Comparison of ENCODE assay signal across 18 cellular contexts in the genomic region with DNA sequence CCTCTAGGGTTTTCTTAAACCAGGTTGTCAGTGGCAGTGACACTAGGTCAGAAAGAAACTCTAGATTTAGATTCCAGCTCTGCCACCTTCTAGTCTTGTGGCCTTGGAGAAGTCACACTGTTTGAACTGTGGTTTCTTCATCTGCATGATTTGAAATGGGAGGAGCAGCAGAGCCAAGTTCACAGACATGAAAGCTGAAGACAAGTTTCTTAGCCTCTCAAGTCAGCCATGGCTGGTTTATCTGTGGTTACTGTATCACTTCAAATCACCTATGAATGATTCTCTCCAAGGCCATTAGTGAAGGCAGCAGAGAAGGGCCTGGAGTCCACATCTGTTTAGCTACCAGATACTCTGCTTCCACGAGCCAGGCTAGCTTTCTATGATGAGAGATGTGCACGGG. TPM values are rescaled to one million over a fixed set of nuclear protein-coding genes. Genes with fewer than 3 reads are reported as not detected.
A peak's percentile ranks its signal among the peaks of the same experiment; 100 is the strongest.
DNase-seq lines count a peak whose midpoint lies in the region; TF ChIP-seq lines count a peak whose summit lies in the region.
"Had no signal": no experiment of that assay in that cellular context is flagged by ENCODE, and none has a peak within 500 bp of the region (broad histone marks: within the 10 kb centered on the region; RNA-seq: fewer than 3 reads in every experiment).

No MANE protein-coding gene starts in this region.

- no peaks in the 10 kb centered on the region for H3K27me3 ChIP-seq in GM23248 (replicated peaks; ENCODE audit: insufficient read depth)
- H3K27me3 ChIP-seq in neutrophil = no peaks in the 10 kb centered on the region
- H3K27me3 ChIP-seq in ascending aorta = no peaks in the 10 kb centered on the region
- H3K27me3 ChIP-seq: BE2C, heart right ventricle had no signal

- peak; percentile 55 for DNase-seq in activated CD4-positive, alpha-beta T cell treated with anti-CD3 and anti-CD28 coated beads, Interleukin-2, amount 10 ng/mL, durations not matched to agents 7 days and 5 days
- DNase-seq in activated CD4-positive, alpha-beta T cell treated with anti-CD3 and anti-CD28 coated beads, Interleukin-2, amount 50 U/mL, for 4 hours = no peak
- DNase-seq in GM23248 (no peak), COLO668 (lab: John Stamatoyannopoulos, UW; ENCODE audit: unreplicated experiment) (no peak), NCI-H345 treated with DMSO at 0.1 percent for 48 hours (lab: John Stamatoyannopoulos, UW; ENCODE audit: unreplicated experiment) (no peak), ascending aorta (ENCODE audit: low spot score in 2 of 2) (no peak)
- peak; percentile 45 for DNase-seq in T-helper 2 cell treated with Interferon-gamma antibody and Interleukin-4, amounts not matched to agents 5 μg/mL and 100 μg/mL, for 36 hours (ENCODE audit: low spot score)
- DNase-seq: amygdala; BE2C; heart right ventricle; mucosa of descending colon; NCI-H187; NCI-H82; small intestine; stimulated activated CD4-positive, alpha-beta T cell treated with anti-CD3 and anti-CD28 coated beads, Interleukin-2, amount 100 ng/mL, for 48 hours had no signal

- peaks cover 11% of the 10 kb centered on the region for H3F3A ChIP-seq in GM23248 (ENCODE audit: insufficient read depth)

- H2AFZ ChIP-seq in GM23248 = 0 out of 2 replicates have a peak overlapping the region, but pooled peaks have one; percentile 10

- H3K79me2 ChIP-seq in GM23248 (ENCODE audit: insufficient read depth) = no peaks in the 10 kb centered on the region

- H3K27ac ChIP-seq in GM23248 = no peak overlapping the region
- peak overlapping the region; percentile 56 for H3K27ac ChIP-seq in neutrophil
- no peak overlapping the region for H3K27ac ChIP-seq in ascending aorta

- no peaks in the 10 kb centered on the region for H4K20me1 ChIP-seq in GM23248 (ENCODE audit: insufficient read depth)

- H3K36me3 ChIP-seq in GM23248 (ENCODE audit: low read depth) (no peaks in the 10 kb centered on the region), neutrophil (no peaks in the 10 kb centered on the region), ascending aorta (no peaks in the 10 kb centered on the region)
- H3K36me3 ChIP-seq: BE2C had no signal

- CTCF ChIA-PET in activated CD4-positive, alpha-beta T cell treated with anti-CD3 and anti-CD28 coated beads, Interleukin-2, amount 10 ng/mL, durations not matched to agents 7 days and 5 days (lab: Charles Lee) = interaction anchor here (0.7 to 5.9 kb wide), 15 partner anchors 10 to 618 kb away, joined by 3 to 103 read pairs (median 4); a partner anchor contains a TSS

- no peak overlapping the region for H3K4me3 Mint-ChIP-seq in activated CD4-positive, alpha-beta T cell treated with anti-CD3 and anti-CD28 coated beads, Interleukin-2, amount 10 ng/mL, durations not matched to agents 7 days and 5 days
- peak overlapping the region; percentile 32 for H3K4me3 Mint-ChIP-seq in T-helper 2 cell treated with Interferon-gamma antibody and Interleukin-4, amounts not matched to agents 5 μg/mL and 100 μg/mL, for 36 hours

- peaks cover 26% of the 10 kb centered on the region for H3K27me3 Mint-ChIP-seq in activated CD4-positive, alpha-beta T cell treated with anti-CD3 and anti-CD28 coated beads, Interleukin-2, amount 10 ng/mL, durations not matched to agents 7 days and 5 days
- H3K27me3 Mint-ChIP-seq in T-helper 2 cell treated with Interferon-gamma antibody and Interleukin-4, amounts not matched to agents 5 μg/mL and 100 μg/mL, for 36 hours (ENCODE audit: low read depth) = peaks cover 12% of the 10 kb centered on the region

- peaks cover 11% of the 10 kb centered on the region for H3K4me1 ChIP-seq in GM23248 (ENCODE audit: insufficient read depth)
- peaks cover 27 to 40% of the 10 kb centered on the region in 2 experiments for H3K4me1 ChIP-seq in neutrophil (ENCODE audit: control insufficient read depth in 1 of 2, insufficient read depth in 1 of 2, low read depth in 1 of 2, low read length in 1 of 2)
- peaks cover 0 to under 1% of the 10 kb centered on the region in 2 donors for H3K4me1 ChIP-seq in ascending aorta
- H3K4me1 ChIP-seq: BE2C had no signal

- no peak overlapping the region for H3K4me3 ChIP-seq in GM23248
- no peak overlapping the region for H3K4me3 ChIP-seq in neutrophil (ENCODE audit: low read depth in 1 of 2, low read length in 1 of 2)
- H3K4me3 ChIP-seq in ascending aorta = no peak overlapping the region
- H3K4me3 ChIP-seq: heart right ventricle, mucosa of descending colon had no signal

- H3K4me1 Mint-ChIP-seq in activated CD4-positive, alpha-beta T cell treated with anti-CD3 and anti-CD28 coated beads, Interleukin-2, amount 10 ng/mL, durations not matched to agents 7 days and 5 days = peaks cover 36% of the 10 kb centered on the region
- H3K4me1 Mint-ChIP-seq in T-helper 2 cell treated with Interferon-gamma antibody and Interleukin-4, amounts not matched to agents 5 μg/mL and 100 μg/mL, for 36 hours (ENCODE audit: low read depth) = peaks cover 31% of the 10 kb centered on the region

- H3K36me3 Mint-ChIP-seq in activated CD4-positive, alpha-beta T cell treated with anti-CD3 and anti-CD28 coated beads, Interleukin-2, amount 10 ng/mL, durations not matched to agents 7 days and 5 days (ENCODE audit: low read depth) = no peaks in the 10 kb centered on the region
- H3K36me3 Mint-ChIP-seq in T-helper 2 cell treated with Interferon-gamma antibody and Interleukin-4, amounts not matched to agents 5 μg/mL and 100 μg/mL, for 36 hours (ENCODE audit: low read depth) = no peaks in the 10 kb centered on the region

- H3K9me3 Mint-ChIP-seq in activated CD4-positive, alpha-beta T cell treated with anti-CD3 and anti-CD28 coated beads, Interleukin-2, amount 10 ng/mL, durations not matched to agents 7 days and 5 days = no peaks in the 10 kb centered on the region
- H3K9me3 Mint-ChIP-seq in T-helper 2 cell treated with Interferon-gamma antibody and Interleukin-4, amounts not matched to agents 5 μg/mL and 100 μg/mL, for 36 hours = no peaks in the 10 kb centered on the region

- POLR2A ChIA-PET in activated CD4-positive, alpha-beta T cell treated with anti-CD3 and anti-CD28 coated beads, Interleukin-2, amount 10 ng/mL, durations not matched to agents 7 days and 5 days (lab: Charles Lee) = interaction anchor here (0.6 to 0.9 kb wide), 2 partner anchors 169 to 421 kb away, joined by 3 to 4 read pairs; no protein-coding TSS in a partner anchor

- no peaks in the 10 kb centered on the region for H3K9me2 ChIP-seq in GM23248 (ENCODE audit: insufficient read depth)

- no peak for TF ChIP-seq CTCF in neutrophil (IDR thresholded peaks at IDR 0.05)
- TF ChIP-seq CTCF in ascending aorta (IDR thresholded peaks at IDR 0.05) = no peak

- H3K4me2 ChIP-seq in GM23248 (ENCODE audit: unreplicated experiment) = no peak overlapping the region

- H3K9ac ChIP-seq in GM23248 = no peak overlapping the region

- H3K9me3 ChIP-seq in GM23248 (ENCODE audit: low read depth) = no peaks in the 10 kb centered on the region
- no peaks in the 10 kb centered on the region for H3K9me3 ChIP-seq in neutrophil
- H3K9me3 ChIP-seq in ascending aorta = no peaks in the 10 kb centered on the region
- H3K9me3 ChIP-seq: BE2C, heart right ventricle, mucosa of descending colon had no signal

- in situ Hi-C loops in GM23248 (cut with MboI) = loop anchor here (5.0 kb wide), 2 partner anchors 166 to 446 kb away; no protein-coding TSS in a partner anchor

- 88 to 98% methylated on average over 2 of the region's 2 CpGs for WGBS in GM23248 (ENCODE audit: low coverage in 1 of 2, low lambda C conversion rate in 2 of 2, missing lambda C conversion rate in 2 of 2), 2 experiments

- H3K27ac Mint-ChIP-seq in activated CD4-positive, alpha-beta T cell treated with anti-CD3 and anti-CD28 coated beads, Interleukin-2, amount 10 ng/mL, durations not matched to agents 7 days and 5 days = peak overlapping the region; percentile 84
- peak overlapping the region; percentile 8 for H3K27ac Mint-ChIP-seq in T-helper 2 cell treated with Interferon-gamma antibody and Interleukin-4, amounts not matched to agents 5 μg/mL and 100 μg/mL, for 36 hours

- intact Hi-C loops in ascending aorta (cut with DNase I) = loop anchor here (1.0 to 5.0 kb wide), 2 partner anchors 71 to 169 kb away; no protein-coding TSS in a partner anchor

RNA-seq across cellular contexts. Expression of a gene that starts 15.6 kb away (rescaled TPM):
- under 1 TPM; 0.30 to 0.37 TPM for total RNA-seq in activated CD4-positive, alpha-beta T cell treated with anti-CD3 and anti-CD28 coated beads, Interleukin-2, amount 10 ng/mL, durations not matched to agents 7 days and 5 days
- 42.1 and 45.4 TPM in 2 replicates for total RNA-seq in GM23248 (2014; rRNA removed; shearing (Covaris generic))
- polyA plus RNA-seq in GM23248 (2016; fragmentation: Nextera tagmentation; extraction: Ambion mirVana) = 48.8 and 49.5 TPM in 2 replicates
- 130 TPM for total RNA-seq in ascending aorta
- total RNA-seq: A172, SK-MEL-5 had no signal

Comparison
In these comparisons a context has a peak if more than half of its experiments do, and no peak if none do; other contexts are left out.
1. DNase-seq: peak in activated CD4-positive, alpha-beta T cell treated with anti-CD3 and anti-CD28 coated beads, Interleukin-2, amount 10 ng/mL, durations not matched to agents 7 days and 5 days (single experiment) and T-helper 2 cell treated with Interferon-gamma antibody and Interleukin-4, amounts not matched to agents 5 μg/mL and 100 μg/mL, for 36 hours (single experiment); none in activated CD4-positive, alpha-beta T cell treated with anti-CD3 and anti-CD28 coated beads, Interleukin-2, amount 50 U/mL, for 4 hours (0 of 2), GM23248 (single experiment), COLO668 (single experiment), NCI-H345 treated with DMSO at 0.1 percent for 48 hours (single experiment) and ascending aorta (0 of 2).
2. RNA of a gene that starts 15.6 kb away (total RNA-seq): 130 TPM in ascending aorta (single experiment) and 42.1 to 45.4 TPM in GM23248; 0.30 to 0.37 TPM in activated CD4-positive, alpha-beta T cell treated with anti-CD3 and anti-CD28 coated beads, Interleukin-2, amount 10 ng/mL, durations not matched to agents 7 days and 5 days; every median in the first group is over 10 times any median in the second.